In the genomic region with DNA sequence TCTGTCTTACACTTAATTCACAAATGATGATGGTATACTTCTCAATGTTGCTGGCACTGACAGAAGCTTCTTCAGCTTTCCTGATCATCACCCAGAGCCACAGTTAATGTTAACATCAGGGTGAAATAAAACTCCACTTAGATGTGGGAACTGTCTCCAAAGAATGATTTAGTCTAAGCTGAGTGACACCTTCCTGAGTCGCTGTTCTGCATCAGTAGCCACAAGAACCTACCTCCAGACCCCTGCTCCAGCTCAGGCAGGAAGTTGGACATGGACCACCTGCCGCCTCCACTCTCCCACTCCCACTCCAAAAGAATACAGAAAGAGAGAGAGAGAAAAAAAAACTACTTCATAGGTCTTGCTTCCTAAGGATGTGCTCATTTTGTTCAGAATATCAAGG, we compare ENCODE assay signal across 1 cellular context.
TF ChIP-seq lines count a peak whose summit lies in the region.

No MANE protein-coding gene starts in this region.

TF ChIP-seq in SK-N-SH treated with all-trans-retinoic acid at 6 μM for 48 hours, 23 proteins besides CTCF, POLR2A, EP300 and RAD21 (continued from another document):
- TF ChIP-seq, protein P1, sequence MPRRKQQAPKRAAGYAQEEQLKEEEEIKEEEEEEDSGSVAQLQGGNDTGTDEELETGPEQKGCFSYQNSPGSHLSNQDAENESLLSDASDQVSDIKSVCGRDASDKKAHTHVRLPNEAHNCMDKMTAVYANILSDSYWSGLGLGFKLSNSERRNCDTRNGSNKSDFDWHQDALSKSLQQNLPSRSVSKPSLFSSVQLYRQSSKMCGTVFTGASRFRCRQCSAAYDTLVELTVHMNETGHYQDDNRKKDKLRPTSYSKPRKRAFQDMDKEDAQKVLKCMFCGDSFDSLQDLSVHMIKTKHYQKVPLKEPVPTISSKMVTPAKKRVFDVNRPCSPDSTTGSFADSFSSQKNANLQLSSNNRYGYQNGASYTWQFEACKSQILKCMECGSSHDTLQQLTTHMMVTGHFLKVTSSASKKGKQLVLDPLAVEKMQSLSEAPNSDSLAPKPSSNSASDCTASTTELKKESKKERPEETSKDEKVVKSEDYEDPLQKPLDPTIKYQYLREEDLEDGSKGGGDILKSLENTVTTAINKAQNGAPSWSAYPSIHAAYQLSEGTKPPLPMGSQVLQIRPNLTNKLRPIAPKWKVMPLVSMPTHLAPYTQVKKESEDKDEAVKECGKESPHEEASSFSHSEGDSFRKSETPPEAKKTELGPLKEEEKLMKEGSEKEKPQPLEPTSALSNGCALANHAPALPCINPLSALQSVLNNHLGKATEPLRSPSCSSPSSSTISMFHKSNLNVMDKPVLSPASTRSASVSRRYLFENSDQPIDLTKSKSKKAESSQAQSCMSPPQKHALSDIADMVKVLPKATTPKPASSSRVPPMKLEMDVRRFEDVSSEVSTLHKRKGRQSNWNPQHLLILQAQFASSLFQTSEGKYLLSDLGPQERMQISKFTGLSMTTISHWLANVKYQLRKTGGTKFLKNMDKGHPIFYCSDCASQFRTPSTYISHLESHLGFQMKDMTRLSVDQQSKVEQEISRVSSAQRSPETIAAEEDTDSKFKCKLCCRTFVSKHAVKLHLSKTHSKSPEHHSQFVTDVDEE (CRISPR knock-in tag; IDR thresholded peaks at IDR 0.05), result no peak
- TF ChIP-seq ZNF8 (CRISPR knock-in tag; IDR thresholded peaks at IDR 0.05), result no peak
- TF ChIP-seq OSR1 (CRISPR knock-in tag; IDR thresholded peaks at IDR 0.05), result no peak
- TF ChIP-seq TOX (CRISPR knock-in tag; IDR thresholded peaks at IDR 0.05; ENCODE audit: borderline replicate concordance), result no peak
- TF ChIP-seq ZFP30 (CRISPR knock-in tag; IDR thresholded peaks at IDR 0.05), result no peak
- no peak for TF ChIP-seq CSDC2 (CRISPR knock-in tag; IDR thresholded peaks at IDR 0.05)
- TF ChIP-seq RARB (CRISPR knock-in tag; IDR thresholded peaks at IDR 0.05), result no peak
- TF ChIP-seq ZNF565 (CRISPR knock-in tag; conservative IDR thresholded peaks at IDR 0.05; ENCODE audit: low read depth), result no peak
